Comparison of ENCODE assay signal across 16 cellular contexts in genomic region chr12:46610754-46611153, GRCh38.
DNase-seq lines count a peak whose midpoint lies in the region; ATAC-seq, FAIRE-seq and TF ChIP-seq lines count a peak whose summit lies in the region.
"Had no signal": no experiment of that assay in that cellular context is flagged by ENCODE, and none has a peak within 500 bp of the region (broad histone marks: within the 10 kb centered on the region; RNA-seq: fewer than 3 reads in every experiment).

No MANE protein-coding gene starts in this region.

- H2BK20ac ChIP-seq in H1 (ENCODE audit: low read length) = 0 out of 2 replicates have a peak overlapping the region, but pooled peaks have one; percentile 51

- H3K4me3 ChIP-seq in A673 (ENCODE audit: low read depth, low read length, poor library complexity, severe bottlenecking) (no peak overlapping the region), GM23248 (peak overlapping the region; percentile 51; the same call in 1 of the 2 replicates), H1 (ENCODE audit: extremely low read depth in 1 of 4, insufficient read depth in 2 of 4, low read depth in 3 of 4, low read length in 4 of 4) (no peak overlapping the region)
- H3K4me3 ChIP-seq: GM12878 had no signal

- no peak overlapping the region for H3K4ac ChIP-seq in H1 (replicated peaks; ENCODE audit: insufficient read length, low read depth, low read length)

- H2BK15ac ChIP-seq in H1 (ENCODE audit: low read length) = no peak overlapping the region

- no peak overlapping the region for H2BK120ac ChIP-seq in H1 (replicated peaks; ENCODE audit: low read depth, low read length)

- CTCF ChIA-PET in A673 (lab: Charles Lee) (no interaction called here), H1 (lab: Charles Lee; ENCODE audit: partially characterized antibody) (no interaction called here)

- FAIRE-seq in H1 (lab: Jason Lieb, UNC) = no peak
- FAIRE-seq: A204.1, GM12878, H54 had no signal

- peak overlapping the region; percentile 92 for H3K4me3 Mint-ChIP-seq in natural killer cell
- H3K4me3 Mint-ChIP-seq: CD4-positive, alpha-beta T cell had no signal

- no peak for TF ChIP-seq POLR2A in H1 (IDR thresholded peaks at IDR 0.05; ENCODE audit: control extremely low read depth in 1 of 2, low read depth in 2 of 2, low read length in 2 of 2)

- H3K36me3 Mint-ChIP-seq in natural killer cell = peaks cover 6% of the 10 kb centered on the region

- H4K8ac ChIP-seq in H1 (ENCODE audit: extremely low read depth, insufficient read depth, low read length) = no peak overlapping the region

- H3K27ac ChIP-seq in A673 (ENCODE audit: low read depth, low read length, poor library complexity, severe bottlenecking) = peak overlapping the region; percentile 74
- H3K27ac ChIP-seq in GM23248 = no peak overlapping the region
- no peak overlapping the region for H3K27ac ChIP-seq in H1 (ENCODE audit: low read depth, low read length)
- H3K27ac ChIP-seq: C4-2B had no signal

- H2BK5ac ChIP-seq in H1 (ENCODE audit: low read depth, low read length) = no peak overlapping the region

- no peak overlapping the region for H4K91ac ChIP-seq in H1 (replicated peaks; ENCODE audit: insufficient read length, low read length)

- H3K4me2 ChIP-seq in GM23248 (ENCODE audit: unreplicated experiment) (peak overlapping the region; percentile 77), H1 (ENCODE audit: insufficient read depth in 1 of 2, low read depth in 2 of 2, low read length in 2 of 2) (no peak overlapping the region)

- H3K23me2 ChIP-seq in H1 (ENCODE audit: low read depth, low read length) = no peaks in the 10 kb centered on the region

- peaks cover 59 to 61% of the 10 kb centered on the region in 2 donors for H3K4me1 Mint-ChIP-seq in natural killer cell

- H3K4me1 ChIP-seq in A673 (ENCODE audit: insufficient read depth, low read length, poor library complexity, severe bottlenecking) (peaks cover 37% of the 10 kb centered on the region), GM23248 (ENCODE audit: insufficient read depth) (peaks cover 42% of the 10 kb centered on the region), H1 (replicated peaks in 1 of 4; ENCODE audit: control insufficient read depth in 3 of 4, insufficient read depth in 4 of 4, low read length in 3 of 4) (0 out of 7 replicates have a peak, but pooled peaks cover 0 to 2% (median 0%) of the 10 kb centered on the region in 4 experiments)

- peak overlapping the region; percentile 51 to 92 for H3K27ac Mint-ChIP-seq in natural killer cell

- H4K5ac ChIP-seq in H1 (ENCODE audit: insufficient read length, low read depth, low read length) = no peak overlapping the region

- no peak for TF ChIP-seq EP300 in H1 (IDR thresholded peaks at IDR 0.05; ENCODE audit: borderline replicate concordance in 1 of 2, low read depth in 2 of 2, low read length in 2 of 2)

- in situ Hi-C loops in GM23248 (cut with MboI) = no loop called here

- no peak overlapping the region for H3K56ac ChIP-seq in H1 (replicated peaks; ENCODE audit: insufficient read length, low read depth, low read length)

- DNase-seq in A673 (ENCODE audit: low spot score) (no peak), GM23248 (no peak), H1 (ENCODE audit: low read depth in 1 of 2, low spot score in 2 of 2) (no peak), natural killer cell (peak; percentile 37), NCI-H2081 (lab: John Stamatoyannopoulos, UW) (no peak), NCI-H345 treated with DMSO at 0.1 percent for 48 hours (lab: John Stamatoyannopoulos, UW; ENCODE audit: unreplicated experiment) (no peak)
- DNase-seq: AML-193; CD4-positive, alpha-beta T cell; DMS79 treated with DMSO at 0.1 percent for 48 hours; GF-D8; HCEC 1CT had no signal

- peaks cover 38% of the 10 kb centered on the region for H3F3A ChIP-seq in GM23248 (ENCODE audit: insufficient read depth)

- H3K9me3 Mint-ChIP-seq in natural killer cell = peaks cover 3 to 8% of the 10 kb centered on the region in 2 donors

- H3K27me3 Mint-ChIP-seq in natural killer cell (ENCODE audit: low read depth in 2 of 2) = no peaks in the 10 kb centered on the region
- H3K27me3 Mint-ChIP-seq: CD4-positive, alpha-beta T cell had no signal

- H2AFZ ChIP-seq in GM23248 = peak overlapping the region; percentile 35
- H2AFZ ChIP-seq in H1 (ENCODE audit: low read length) = no peak overlapping the region

- intact Hi-C loops in A673 (cut with micrococcal nuclease; ENCODE audit: unreplicated experiment) = no loop called here
- intact Hi-C loops in natural killer cell (cut with micrococcal nuclease) = no loop called here

- POLR2A ChIA-PET in A673 (lab: Charles Lee; ENCODE audit: low non-redundant PET) = no interaction called here
- POLR2A ChIA-PET in H1 (lab: Charles Lee; ENCODE audit: partially characterized antibody) = interaction anchor here (0.9 kb wide), 1 partner anchor 10 kb away, joined by 3 read pairs; no protein-coding TSS in a partner anchor

- no peak for TF ChIP-seq RAD21 in H1 (IDR thresholded peaks at IDR 0.05 in 1 of 2, conservative IDR thresholded peaks at IDR 0.05 in 1 of 2; ENCODE audit: low read depth in 2 of 2, low read length in 2 of 2)

- WGBS in GM23248 (ENCODE audit: low coverage in 1 of 2, low lambda C conversion rate in 2 of 2, missing lambda C conversion rate in 2 of 2), 2 experiments = 89 to 91% methylated on average over 3 of the region's 3 CpGs
- 92% methylated on average over 3 of the region's 3 CpGs; no CpG with 5 or more reads in 1 of the 2 experiments for WGBS in H1 (ENCODE audit: extremely low coverage in 1 of 2, insufficient coverage in 1 of 2, insufficient read length in 1 of 2, insufficient replicate concordance in 2 of 2, low coverage in 1 of 2, low lambda C conversion rate in 2 of 2, missing lambda C conversion rate in 1 of 2), 2 experiments

- no peak for TF ChIP-seq CTCF in A673 (conservative IDR thresholded peaks at IDR 0.05; ENCODE audit: low read depth, low read length)
- no peak for TF ChIP-seq CTCF in H1 (IDR thresholded peaks at IDR 0.05; ENCODE audit: control extremely low read depth in 1 of 3, insufficient read depth in 1 of 3, low read depth in 1 of 3, low read length in 3 of 3)
- TF ChIP-seq CTCF in natural killer cell (IDR thresholded peaks at IDR 0.05) = no peak

- H3K18ac ChIP-seq in H1 (ENCODE audit: extremely low read depth, low read length) = peak overlapping the region; percentile 62; the same call in 1 of the 2 replicates

- H2BK12ac ChIP-seq in H1 (ENCODE audit: low read depth, low read length) = no peak overlapping the region

- no peaks in the 10 kb centered on the region for H3K79me2 ChIP-seq in GM23248 (ENCODE audit: insufficient read depth)
- H3K79me2 ChIP-seq in H1 (ENCODE audit: control insufficient read depth in 1 of 2, insufficient read depth in 2 of 2, low read length in 2 of 2) = no peaks in the 10 kb centered on the region

- no peaks in the 10 kb centered on the region for H3K79me1 ChIP-seq in H1 (ENCODE audit: low read depth, low read length)

- no peak overlapping the region for H2AK5ac ChIP-seq in H1 (ENCODE audit: low read depth, low read length)

- H3K36me3 ChIP-seq in A673 (ENCODE audit: insufficient read depth, low read length, poor library complexity, severe bottlenecking) (no peaks in the 10 kb centered on the region), GM23248 (ENCODE audit: low read depth) (no peaks in the 10 kb centered on the region), H1 (ENCODE audit: control insufficient read depth in 2 of 4, insufficient read depth in 4 of 4, low read length in 3 of 4) (no peaks in the 10 kb centered on the region)

- peaks cover 4% of the 10 kb centered on the region for H3K9me3 ChIP-seq in A673 (ENCODE audit: low read depth, low read length, poor library complexity, severe bottlenecking)
- no peaks in the 10 kb centered on the region for H3K9me3 ChIP-seq in GM23248 (ENCODE audit: low read depth)
- H3K9me3 ChIP-seq in H1 (ENCODE audit: insufficient read depth in 2 of 2, low read depth in 1 of 2, low read length in 1 of 2) = no peaks in the 10 kb centered on the region

- no peak overlapping the region for H3K14ac ChIP-seq in H1 (ENCODE audit: insufficient read length)

- no peaks in the 10 kb centered on the region for H3K9me2 ChIP-seq in GM23248 (ENCODE audit: insufficient read depth)

- H3K9ac ChIP-seq in GM23248 (peak overlapping the region; percentile 62), H1 (replicated peaks in 1 of 4; ENCODE audit: extremely low read depth in 1 of 4, low read depth in 3 of 4, low read length in 3 of 4) (no peak overlapping the region)

- H3K27me3 ChIP-seq in A673 (replicated peaks; ENCODE audit: insufficient read depth, low read depth, low read length, poor library complexity) = no peaks in the 10 kb centered on the region
- H3K27me3 ChIP-seq in GM23248 (replicated peaks; ENCODE audit: insufficient read depth) = no peaks in the 10 kb centered on the region
- no peaks in the 10 kb centered on the region for H3K27me3 ChIP-seq in H1 (replicated peaks in 1 of 4; ENCODE audit: control insufficient read depth in 3 of 4, extremely low read depth in 1 of 4, insufficient read depth in 3 of 4, low read length in 3 of 4)

- no peaks in the 10 kb centered on the region for H4K20me1 ChIP-seq in GM23248 (ENCODE audit: insufficient read depth)
- no peaks in the 10 kb centered on the region for H4K20me1 ChIP-seq in H1 (replicated peaks in 1 of 2; ENCODE audit: control insufficient read depth in 1 of 2, insufficient read depth in 2 of 2, low read length in 2 of 2)

- H3K23ac ChIP-seq in H1 (ENCODE audit: insufficient read length) = no peak overlapping the region

- ATAC-seq in natural killer cell = peak; percentile 52 to 59 (median 56)
- ATAC-seq in GM19397 (IDR thresholded peaks at IDR 0.05; ENCODE audit: unreplicated experiment) = no peak
- ATAC-seq: GM12878 had no signal

- BruUV-seq in A673 (replicated peaks; lab: Mats Ljungman, UMichigan) = no TSS peak

TF ChIP-seq in H1, 55 proteins besides CTCF, POLR2A, EP300 and RAD21 (continues in another document):
- TF ChIP-seq JUND (IDR thresholded peaks at IDR 0.05; ENCODE audit: low read length) (no peak), HDAC2 (IDR thresholded peaks at IDR 0.05; ENCODE audit: borderline replicate concordance in 1 of 2, low read depth in 2 of 2, low read length in 2 of 2) (no peak), RNF2 (IDR thresholded peaks at IDR 0.05; ENCODE audit: borderline replicate concordance, low read depth, low read length, missing control alignments, poor library complexity, severe bottlenecking) (no peak), SAP30 (IDR thresholded peaks at IDR 0.05; ENCODE audit: insufficient read depth, insufficient replicate concordance, low read length) (no peak), BRCA1 (IDR thresholded peaks at IDR 0.05; ENCODE audit: low read depth, low read length) (no peak), CBX5 (IDR thresholded peaks at IDR 0.05; ENCODE audit: low read depth, low read length) (no peak), FOSL1 (IDR thresholded peaks at IDR 0.05; ENCODE audit: insufficient read depth, low read depth, low read length) (no peak), KDM4A (IDR thresholded peaks at IDR 0.05; ENCODE audit: low read depth, low read length, severe bottlenecking) (no peak), YY1 (IDR thresholded peaks at IDR 0.05; ENCODE audit: low read depth, low read length) (no peak), SP1 (IDR thresholded peaks at IDR 0.05; ENCODE audit: low read depth, low read length) (no peak)
